ENCODE assay signal across 18 cellular contexts in the genomic region with DNA sequence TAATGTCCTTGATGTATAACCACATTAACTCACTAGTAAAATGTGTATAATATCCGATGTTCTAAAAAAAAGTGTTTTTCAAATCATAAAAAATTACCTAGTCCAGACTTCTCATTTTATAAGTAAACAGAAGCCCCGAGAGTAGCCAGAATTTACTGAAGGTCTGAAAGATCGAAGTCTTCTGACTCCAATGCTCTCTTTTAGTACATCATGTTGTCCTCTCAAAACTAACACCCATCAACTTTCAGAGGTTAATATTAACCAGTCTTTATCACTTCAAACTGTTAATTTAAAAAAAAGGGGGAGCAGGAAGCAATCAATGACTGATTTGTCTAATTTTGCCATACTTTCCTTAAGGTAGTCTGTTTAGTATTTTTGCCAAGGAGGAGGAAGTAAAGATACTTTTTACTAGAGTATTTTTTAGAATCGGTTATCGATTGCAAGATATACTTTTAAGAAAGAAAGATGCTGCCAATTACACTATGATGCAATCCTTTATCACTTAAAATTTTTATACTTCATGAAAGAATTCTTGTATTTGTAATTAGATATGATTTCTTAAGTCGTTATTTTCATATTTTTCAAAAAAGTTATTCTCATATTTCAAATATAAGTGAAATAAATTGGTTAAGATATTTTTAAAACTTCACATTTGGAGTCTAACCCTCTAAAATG.
"Had no signal": no experiment of that assay in that cellular context is flagged by ENCODE, and none has a peak within 500 bp of the region (broad histone marks: within the 10 kb centered on the region; RNA-seq: fewer than 3 reads in every experiment).

No MANE protein-coding gene starts in this region.

- H3K27ac ChIP-seq: RWPE1 had no signal

- DNase-seq: Kasumi-1, KBM-7, MM.1S, NCI-H1048, NCI-H1105, NCI-H1417, NCI-H1436 treated with DMSO at 0.1 percent for 48 hours, NCI-H1694, NCI-H187 treated with DMSO at 0.1 percent for 48 hours, NCI-H2029 treated with DMSO at 0.1 percent for 48 hours, NCI-H2227 treated with DMSO at 0.1 percent for 48 hours, NCI-H524, NCI-H526 treated with DMSO at 0.1 percent for 48 hours, NCI-H748 treated with DMSO at 0.1 percent for 48 hours, SHP77, T-helper 1 cell had no signal

- ATAC-seq: SK-N-SH treated with all-trans-retinoic acid at 6 μM for 48 hours had no signal
